ENCODE assay signal across 8 cellular contexts in genomic region chr4:8428288-8429097, GRCh38. TPM values are rescaled to one million over a fixed set of nuclear protein-coding genes. Genes with fewer than 3 reads are reported as not detected.
A peak's percentile ranks its signal among the peaks of the same experiment; 100 is the strongest.
DNase-seq lines count a peak whose midpoint lies in the region; ATAC-seq and TF ChIP-seq lines count a peak whose summit lies in the region.

No MANE protein-coding gene starts in this region.

- ATAC-seq in DND-41 (ENCODE audit: insufficient read depth, low read depth): peak; percentile 88
- peak; percentile 94 for ATAC-seq in GM21619 (IDR thresholded peaks at IDR 0.05; ENCODE audit: unreplicated experiment)
- ATAC-seq in PC-3: peak; percentile 91

- H2AFZ ChIP-seq in DND-41 (ENCODE audit: low read depth, low read length) (peak overlapping the region; percentile 91), PC-3 (ENCODE audit: low read length) (peak overlapping the region; percentile 85)

- H3K9ac ChIP-seq in DND-41 (ENCODE audit: low read depth, low read length) (peak overlapping the region; percentile 67), PC-3 (ENCODE audit: low read length) (peak overlapping the region; percentile 64)

- H3K4me1 Mint-ChIP-seq in IgD-negative memory B cell: peaks cover 22 to 25% (median 25%) of the 10 kb centered on the region in 3 donors
- peaks cover 26% of the 10 kb centered on the region for H3K4me1 Mint-ChIP-seq in activated T-cell treated with anti-CD3 and anti-CD28 coated beads, Interleukin-2, amount 50 U/mL, for 24 hours (ENCODE audit: low read depth)

- H3K36me3 Mint-ChIP-seq in IgD-negative memory B cell: peaks cover 3% of the 10 kb centered on the region
- H3K36me3 Mint-ChIP-seq in activated T-cell treated with anti-CD3 and anti-CD28 coated beads, Interleukin-2, amount 50 U/mL, for 24 hours (ENCODE audit: low read depth): peaks cover 8% of the 10 kb centered on the region

- peak overlapping the region; percentile 98 to 99 (median 98) for H3K27ac Mint-ChIP-seq in IgD-negative memory B cell
- peak overlapping the region; percentile 94 for H3K27ac Mint-ChIP-seq in activated T-cell treated with anti-CD3 and anti-CD28 coated beads, Interleukin-2, amount 50 U/mL, for 24 hours

- H3K9me3 ChIP-seq in DND-41 (ENCODE audit: insufficient read depth, low read length, severe bottlenecking) (no peaks in the 10 kb centered on the region), PC-3 (ENCODE audit: low read length) (no peaks in the 10 kb centered on the region), esophagus (ENCODE audit: control insufficient read depth in 2 of 2, insufficient read depth in 1 of 2, low read depth in 1 of 2, low read length in 1 of 2) (no peaks in the 10 kb centered on the region), muscle layer of duodenum (ENCODE audit: control insufficient read depth in 1 of 2, low read length in 2 of 2) (no peaks in the 10 kb centered on the region)

- no TSS peak for BruUV-seq in PC-3 (replicated peaks; lab: Mats Ljungman, UMichigan)

- H3K79me2 ChIP-seq in DND-41 (ENCODE audit: insufficient read depth, low read length) (peaks cover 8% of the 10 kb centered on the region; the same call in 1 of the 2 replicates), PC-3 (ENCODE audit: low read length) (no peaks in the 10 kb centered on the region)

- peak; percentile 91 for DNase-seq in DND-41
- DNase-seq in PC-3: peak; percentile 85
- DNase-seq in activated T-cell treated with anti-CD3 and anti-CD28 coated beads, Interleukin-2, amount 50 U/mL, for 24 hours: peak; percentile 99
- peak; percentile 72 to 83 for DNase-seq in stimulated activated CD8-positive, alpha-beta memory T cell treated with anti-CD3 and anti-CD28 coated beads, Interleukin-7, amount 100 ng/mL, for 4 hours (ENCODE audit: low read depth in 2 of 2)

- H3K36me3 ChIP-seq in DND-41 (ENCODE audit: insufficient read depth, low read length) (no peaks in the 10 kb centered on the region), PC-3 (ENCODE audit: low read depth, low read length) (no peaks in the 10 kb centered on the region), esophagus (ENCODE audit: control insufficient read depth in 2 of 2, insufficient read depth in 2 of 2, low read length in 1 of 2) (peaks cover 0 to 8% of the 10 kb centered on the region in 2 donors), muscle layer of duodenum (ENCODE audit: control insufficient read depth in 1 of 2, insufficient read depth in 2 of 2, low read length in 2 of 2) (no peaks in the 10 kb centered on the region)

- no peaks in the 10 kb centered on the region for H3F3A ChIP-seq in PC-3 (ENCODE audit: low read length, unreplicated experiment)

- intact Hi-C loops in PC-3 (cut with micrococcal nuclease): no loop called here

- H3K27ac ChIP-seq in DND-41 (ENCODE audit: low read length) (peak overlapping the region; percentile 70), PC-3 (ENCODE audit: low read length) (no peak overlapping the region), esophagus (ENCODE audit: low read depth in 2 of 2, low read length in 1 of 2) (peak overlapping the region; percentile 81 to 94), muscle layer of duodenum (ENCODE audit: low read length) (peak overlapping the region; percentile 69)

- H3K4me3 ChIP-seq in DND-41 (ENCODE audit: low read depth in 1 of 2, low read length in 2 of 2) (peak overlapping the region; percentile 85 to 90), PC-3 (ENCODE audit: low read length) (peak overlapping the region; percentile 71), esophagus (ENCODE audit: low read depth in 1 of 2, low read length in 2 of 2) (peak overlapping the region; percentile 82 to 95), muscle layer of duodenum (ENCODE audit: low read depth in 1 of 2, low read length in 2 of 2) (peak overlapping the region; percentile 83 to 91)

- POLR2A ChIA-PET in PC-3 (lab: Charles Lee; ENCODE audit: unreplicated experiment): interaction anchor here (0.9 kb wide), 1 partner anchor 119 kb away, joined by 6 read pairs; no protein-coding TSS in a partner anchor

- H3K27me3 ChIP-seq in DND-41 (ENCODE audit: insufficient read depth, low read length, poor library complexity) (no peaks in the 10 kb centered on the region), PC-3 (ENCODE audit: low read length) (no peaks in the 10 kb centered on the region), esophagus (ENCODE audit: control insufficient read depth in 1 of 2, insufficient read depth in 2 of 2, low read length in 2 of 2) (no peaks in the 10 kb centered on the region), muscle layer of duodenum (ENCODE audit: low read depth, low read length) (no peaks in the 10 kb centered on the region)

- CTCF ChIA-PET in PC-3 (lab: Charles Lee): no interaction called here

- WGBS in esophagus, 2 donors: 2% methylated on average over 56 of the region's 56 CpGs

- H3K4me1 ChIP-seq in DND-41 (ENCODE audit: insufficient read depth, low read length): peaks cover 23% of the 10 kb centered on the region
- peaks cover 3% of the 10 kb centered on the region; the same call in 1 of the 2 replicates for H3K4me1 ChIP-seq in PC-3 (ENCODE audit: insufficient read depth, low read length)
- peaks cover 12 to 13% of the 10 kb centered on the region in 2 donors for H3K4me1 ChIP-seq in esophagus (ENCODE audit: control insufficient read depth in 2 of 2, insufficient read depth in 2 of 2, low read length in 1 of 2)
- H3K4me1 ChIP-seq in muscle layer of duodenum (ENCODE audit: control insufficient read depth in 1 of 2, insufficient read depth in 2 of 2, low read length in 2 of 2): peaks cover 9 to 27% of the 10 kb centered on the region in 2 donors

- no peaks in the 10 kb centered on the region for H3K9me3 Mint-ChIP-seq in IgD-negative memory B cell
- H3K9me3 Mint-ChIP-seq in activated T-cell treated with anti-CD3 and anti-CD28 coated beads, Interleukin-2, amount 50 U/mL, for 24 hours: no peaks in the 10 kb centered on the region

- H3K4me2 ChIP-seq in DND-41 (ENCODE audit: insufficient read depth, low read length) (peak overlapping the region; percentile 97), PC-3 (ENCODE audit: low read length) (peak overlapping the region; percentile 97)

- peak overlapping the region; percentile 95 to 97 (median 96) for H3K4me3 Mint-ChIP-seq in IgD-negative memory B cell
- peak overlapping the region; percentile 93 for H3K4me3 Mint-ChIP-seq in activated T-cell treated with anti-CD3 and anti-CD28 coated beads, Interleukin-2, amount 50 U/mL, for 24 hours

- peak; percentile 57 for TF ChIP-seq CTCF in DND-41 (IDR thresholded peaks at IDR 0.05; ENCODE audit: borderline replicate concordance, extremely low read depth, low read length, poor library complexity, severe bottlenecking)
- TF ChIP-seq CTCF in PC-3 (conservative IDR thresholded peaks at IDR 0.05; ENCODE audit: low read depth, low read length): peak; percentile 50

- no peaks in the 10 kb centered on the region for H3K27me3 Mint-ChIP-seq in IgD-negative memory B cell
- H3K27me3 Mint-ChIP-seq in activated T-cell treated with anti-CD3 and anti-CD28 coated beads, Interleukin-2, amount 50 U/mL, for 24 hours: no peaks in the 10 kb centered on the region

- H3K9me2 ChIP-seq in PC-3 (replicated peaks; ENCODE audit: low read length): no peaks in the 10 kb centered on the region

- H4K20me1 ChIP-seq in DND-41 (ENCODE audit: insufficient read depth, low read length) (peaks cover 10% of the 10 kb centered on the region), PC-3 (ENCODE audit: low read length) (no peaks in the 10 kb centered on the region)

RNA-seq across cellular contexts. Expression of gene ACOX3, which starts 12.0 kb away (rescaled TPM):
- polyA plus RNA-seq in IgD-negative memory B cell: 13.1 TPM
- total RNA-seq in PC-3 (2014; rRNA removed): 12.2 and 13.0 TPM in 2 replicates
- polyA plus RNA-seq in esophagus: 10 to 100 TPM; 31.8 to 36.1 TPM

RNA-seq across cellular contexts. Expression of gene TRMT44, which starts 12.1 kb away (rescaled TPM):
- polyA plus RNA-seq in IgD-negative memory B cell (18.0 TPM), esophagus (10 to 100 TPM; 15.6 to 17.2 TPM)
- total RNA-seq in PC-3 (2014; rRNA removed): 13.3 and 15.3 TPM in 2 replicates
